Comparison of ENCODE assay signal across 22 cellular contexts in the genomic region with DNA sequence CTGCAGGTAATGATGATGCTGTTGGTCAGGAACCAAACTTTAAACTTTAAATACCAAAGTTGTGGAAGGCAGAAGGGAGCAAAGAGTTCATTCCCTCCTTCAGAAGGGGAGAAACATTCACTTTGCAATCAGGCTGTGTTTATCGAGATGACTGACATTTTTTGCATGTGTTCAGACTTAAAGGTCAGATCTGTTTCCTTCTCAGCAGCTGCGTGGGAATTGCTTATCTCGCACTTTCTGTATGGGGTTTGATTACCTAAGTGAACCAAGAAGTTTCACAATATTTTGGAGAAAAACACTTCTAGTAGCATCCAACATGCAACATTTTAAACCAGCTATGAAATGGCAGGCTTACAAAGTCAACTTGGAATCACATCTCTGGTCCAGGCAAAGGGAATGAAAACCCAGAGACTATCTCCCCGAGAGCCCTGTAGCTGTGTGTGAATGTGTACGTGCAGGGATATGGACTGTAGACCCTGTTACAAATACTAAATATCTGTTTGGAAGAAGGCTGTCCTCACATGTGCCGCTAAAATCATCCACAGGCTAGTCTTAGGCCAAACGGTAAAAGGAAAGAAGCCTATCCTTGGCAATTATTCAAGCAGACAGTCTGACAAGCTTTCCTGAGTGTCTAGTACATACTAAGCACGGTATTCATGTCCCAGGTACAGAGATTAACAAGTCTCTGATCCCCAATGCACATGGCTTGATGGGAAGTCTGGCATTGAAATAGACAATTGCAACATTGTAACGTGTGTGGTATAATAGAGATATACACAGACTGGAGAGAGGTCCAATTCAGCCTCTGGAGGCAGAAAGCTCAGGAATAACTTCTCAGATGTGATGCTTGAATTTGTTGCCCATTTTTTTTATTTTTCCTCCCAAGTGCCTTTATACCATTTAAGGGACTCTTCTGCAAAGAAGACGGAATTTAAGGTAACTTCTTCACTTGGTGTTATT.
"Had no signal": no experiment of that assay in that cellular context is flagged by ENCODE, and none has a peak within 500 bp of the region (broad histone marks: within the 10 kb centered on the region; RNA-seq: fewer than 3 reads in every experiment).

No MANE protein-coding gene starts in this region.

- H3K27ac ChIP-seq: colonic mucosa, pancreas, prostate gland, spleen, thoracic aorta, uterus had no signal

- H3K27me3 ChIP-seq: colonic mucosa, pancreas, spleen, uterus had no signal

- FAIRE-seq: endometrium, frontal cortex, pancreas had no signal

- ATAC-seq: activated CD4-positive, alpha-beta T cell treated with anti-CD3 and anti-CD28 coated beads for 36 hours; activated naive CD4-positive, alpha-beta T cell treated with anti-CD3 and anti-CD28 coated beads, Interleukin-2, amount 50 U/mL, for 72 hours; activated T-cell treated with anti-CD3 and anti-CD28 coated beads, Interleukin-2, amount 50 U/mL, for 72 hours; naive thymus-derived CD4-positive, alpha-beta T cell; pancreas; stimulated activated naive CD8-positive, alpha-beta T cell treated with anti-CD3 and anti-CD28 coated beads, Interleukin-15, Interleukin-2, amounts not matched to agents 100 U/mL and 50 U/mL, for 24 hours had no signal

- H3K4me1 ChIP-seq: colonic mucosa, pancreas, prostate gland, spleen, uterus had no signal

- DNase-seq: activated CD4-positive, alpha-beta T cell treated with anti-CD3 and anti-CD28 coated beads for 36 hours; activated CD4-positive, CD25-positive, alpha-beta regulatory T cell; activated naive CD4-positive, alpha-beta T cell; activated T-cell treated with anti-CD3 and anti-CD28 coated beads for 4 hours; activated T-cell treated with anti-CD3 and anti-CD28 coated beads, Interleukin-2, amount 50 U/mL, for 72 hours; cerebellar nuclear complex; colonic mucosa; effector CD8-positive, alpha-beta T cell; islet precursor cell; midbrain; naive thymus-derived CD4-positive, alpha-beta T cell; pancreas; retina; spleen; stimulated activated naive CD8-positive, alpha-beta T cell treated with anti-CD3 and anti-CD28 coated beads, Interleukin-15, Interleukin-2, amounts not matched to agents 100 U/mL and 50 U/mL, for 24 hours; T-helper 1 cell; uterus had no signal

- H3K4me3 ChIP-seq: colonic mucosa, pancreas, prostate gland, spleen, thoracic aorta, uterus had no signal

- H3K9me3 ChIP-seq: colonic mucosa, pancreas, prostate gland, uterus had no signal

- H3K36me3 ChIP-seq: colonic mucosa, pancreas, prostate gland, spleen, thoracic aorta, uterus had no signal
